ENCODE assay signal across 1 cellular context in genomic region chr12:85076688-85077430, GRCh38.
TF ChIP-seq lines count a peak whose summit lies in the region.

No MANE protein-coding gene starts in this region.

TF ChIP-seq in K562, 482 proteins besides CTCF, POLR2A, EP300 and RAD21 (continued from another document):
- TF ChIP-seq SAFB (IDR thresholded peaks at IDR 0.05; ENCODE audit: borderline replicate concordance, low read depth, low read length): no peak
